In the genomic region with DNA sequence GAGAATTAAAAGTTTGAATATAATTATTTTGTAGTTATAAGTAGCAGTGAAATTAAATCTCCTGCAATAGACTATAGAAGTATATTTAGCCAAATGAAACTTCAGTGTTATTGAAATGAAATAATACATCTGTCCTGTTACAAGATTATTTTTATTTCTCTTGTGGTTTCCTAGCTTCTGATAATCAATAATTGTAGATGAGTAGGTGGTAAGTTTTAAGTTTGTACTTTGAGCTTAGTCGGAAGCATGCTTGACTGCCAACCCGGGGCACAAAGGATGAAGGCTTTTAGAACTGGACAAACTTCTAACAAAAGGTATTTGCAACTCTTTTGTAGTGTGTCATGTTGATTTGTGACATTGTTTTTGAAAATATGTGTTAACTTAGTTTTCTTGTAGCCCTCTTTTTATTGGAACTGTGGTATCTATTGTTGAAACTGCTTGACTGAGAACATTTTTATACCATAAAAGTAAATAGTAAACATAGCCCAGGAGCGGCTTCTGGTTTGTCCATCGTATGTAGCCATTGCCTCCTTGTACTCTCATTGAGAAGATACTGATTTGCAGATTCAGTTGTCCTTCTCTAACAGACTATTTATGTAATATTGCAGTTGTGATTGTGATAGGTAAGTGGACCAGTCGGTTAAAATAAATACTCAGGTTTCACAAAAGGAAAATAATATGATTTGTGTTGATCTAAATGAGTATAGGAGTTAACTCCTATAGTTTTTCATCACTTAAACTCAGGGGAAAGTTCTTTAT, we compare ENCODE assay signal across 2 cellular contexts.
TF ChIP-seq lines count a peak whose summit lies in the region.

No MANE protein-coding gene starts in this region.

TF ChIP-seq in SK-N-SH, 30 proteins besides CTCF, POLR2A, EP300 and RAD21 (continued from another document):
- TF ChIP-seq, protein P1, sequence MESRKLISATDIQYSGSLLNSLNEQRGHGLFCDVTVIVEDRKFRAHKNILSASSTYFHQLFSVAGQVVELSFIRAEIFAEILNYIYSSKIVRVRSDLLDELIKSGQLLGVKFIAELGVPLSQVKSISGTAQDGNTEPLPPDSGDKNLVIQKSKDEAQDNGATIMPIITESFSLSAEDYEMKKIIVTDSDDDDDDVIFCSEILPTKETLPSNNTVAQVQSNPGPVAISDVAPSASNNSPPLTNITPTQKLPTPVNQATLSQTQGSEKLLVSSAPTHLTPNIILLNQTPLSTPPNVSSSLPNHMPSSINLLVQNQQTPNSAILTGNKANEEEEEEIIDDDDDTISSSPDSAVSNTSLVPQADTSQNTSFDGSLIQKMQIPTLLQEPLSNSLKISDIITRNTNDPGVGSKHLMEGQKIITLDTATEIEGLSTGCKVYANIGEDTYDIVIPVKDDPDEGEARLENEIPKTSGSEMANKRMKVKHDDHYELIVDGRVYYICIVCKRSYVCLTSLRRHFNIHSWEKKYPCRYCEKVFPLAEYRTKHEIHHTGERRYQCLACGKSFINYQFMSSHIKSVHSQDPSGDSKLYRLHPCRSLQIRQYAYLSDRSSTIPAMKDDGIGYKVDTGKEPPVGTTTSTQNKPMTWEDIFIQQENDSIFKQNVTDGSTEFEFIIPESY (IDR thresholded peaks at IDR 0.05; ENCODE audit: borderline replicate concordance, low read depth) = no peak
- no peak for TF ChIP-seq POLR2AphosphoS5 (IDR thresholded peaks at IDR 0.05; ENCODE audit: low read depth, low read length)
- TF ChIP-seq FOXM1 (IDR thresholded peaks at IDR 0.05; ENCODE audit: low read depth) = no peak
- TF ChIP-seq RFX5 (IDR thresholded peaks at IDR 0.05; ENCODE audit: low read length) = no peak
- no peak for TF ChIP-seq CHD2 (IDR thresholded peaks at IDR 0.05; ENCODE audit: low read length, partially characterized antibody)

TF ChIP-seq in SK-N-SH treated with all-trans-retinoic acid at 6 μM for 48 hours, 23 proteins besides CTCF, POLR2A, EP300 and RAD21 (continued from another document):
- TF ChIP-seq, protein P2, sequence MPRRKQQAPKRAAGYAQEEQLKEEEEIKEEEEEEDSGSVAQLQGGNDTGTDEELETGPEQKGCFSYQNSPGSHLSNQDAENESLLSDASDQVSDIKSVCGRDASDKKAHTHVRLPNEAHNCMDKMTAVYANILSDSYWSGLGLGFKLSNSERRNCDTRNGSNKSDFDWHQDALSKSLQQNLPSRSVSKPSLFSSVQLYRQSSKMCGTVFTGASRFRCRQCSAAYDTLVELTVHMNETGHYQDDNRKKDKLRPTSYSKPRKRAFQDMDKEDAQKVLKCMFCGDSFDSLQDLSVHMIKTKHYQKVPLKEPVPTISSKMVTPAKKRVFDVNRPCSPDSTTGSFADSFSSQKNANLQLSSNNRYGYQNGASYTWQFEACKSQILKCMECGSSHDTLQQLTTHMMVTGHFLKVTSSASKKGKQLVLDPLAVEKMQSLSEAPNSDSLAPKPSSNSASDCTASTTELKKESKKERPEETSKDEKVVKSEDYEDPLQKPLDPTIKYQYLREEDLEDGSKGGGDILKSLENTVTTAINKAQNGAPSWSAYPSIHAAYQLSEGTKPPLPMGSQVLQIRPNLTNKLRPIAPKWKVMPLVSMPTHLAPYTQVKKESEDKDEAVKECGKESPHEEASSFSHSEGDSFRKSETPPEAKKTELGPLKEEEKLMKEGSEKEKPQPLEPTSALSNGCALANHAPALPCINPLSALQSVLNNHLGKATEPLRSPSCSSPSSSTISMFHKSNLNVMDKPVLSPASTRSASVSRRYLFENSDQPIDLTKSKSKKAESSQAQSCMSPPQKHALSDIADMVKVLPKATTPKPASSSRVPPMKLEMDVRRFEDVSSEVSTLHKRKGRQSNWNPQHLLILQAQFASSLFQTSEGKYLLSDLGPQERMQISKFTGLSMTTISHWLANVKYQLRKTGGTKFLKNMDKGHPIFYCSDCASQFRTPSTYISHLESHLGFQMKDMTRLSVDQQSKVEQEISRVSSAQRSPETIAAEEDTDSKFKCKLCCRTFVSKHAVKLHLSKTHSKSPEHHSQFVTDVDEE (CRISPR knock-in tag; IDR thresholded peaks at IDR 0.05) = no peak
- TF ChIP-seq ZNF565 (CRISPR knock-in tag; conservative IDR thresholded peaks at IDR 0.05; ENCODE audit: low read depth) (no peak), GLIS3 (CRISPR knock-in tag; IDR thresholded peaks at IDR 0.05) (no peak)
TF ChIP-seq in SK-N-SH treated with all-trans-retinoic acid at 6 μM for 48 hours: peak in this region for 0.
